Comparison of ENCODE assay signal across 8 cellular contexts in genomic region chr6:32195652-32195901, GRCh38. TPM values are rescaled to one million over a fixed set of nuclear protein-coding genes. Genes with fewer than 3 reads are reported as not detected.
A peak's percentile ranks its signal among the peaks of the same experiment; 100 is the strongest.
DNase-seq lines count a peak whose midpoint lies in the region; ATAC-seq and TF ChIP-seq lines count a peak whose summit lies in the region.

No MANE protein-coding gene starts in this region.

- H2AK5ac ChIP-seq in neuronal stem cell (ENCODE audit: low read depth, low read length): no peak overlapping the region

- no peak overlapping the region for H2BK12ac ChIP-seq in neuronal stem cell (ENCODE audit: low read length)

- no peaks in the 10 kb centered on the region for H3K79me1 ChIP-seq in neuronal stem cell (ENCODE audit: low read depth, low read length)

- H3K27me3 ChIP-seq in gastroesophageal sphincter: no peaks in the 10 kb centered on the region
- H3K27me3 ChIP-seq in neuronal stem cell (ENCODE audit: control insufficient read depth in 3 of 3, insufficient read depth in 3 of 3, low read depth in 1 of 3, low read length in 3 of 3): no peaks in the 10 kb centered on the region

- H3K27ac ChIP-seq in gastroesophageal sphincter (peak overlapping the region in 3 of 4 donors; percentile 95 to 99 (median 99)), neuronal stem cell (replicated peaks; ENCODE audit: low read length) (peak overlapping the region; percentile 100), substantia nigra (ENCODE audit: low read depth, low read length, poor library complexity, severe bottlenecking) (peak overlapping the region; percentile 100)

- in situ Hi-C loops in SK-MEL-5 (cut with HindIII; ENCODE audit: low pct_unique_long_range_greater_than_20kb, low sequenced_read_pairs): no loop called here

- H4K8ac ChIP-seq in neuronal stem cell (ENCODE audit: low read depth, low read length): no peak overlapping the region

- ATAC-seq in GM21825 (IDR thresholded peaks at IDR 0.05; ENCODE audit: unreplicated experiment) (peak; percentile 65), gastroesophageal sphincter (peak; percentile 90)

- no peak overlapping the region for H3K18ac ChIP-seq in neuronal stem cell (ENCODE audit: low read length)

- TF ChIP-seq EP300 in gastroesophageal sphincter (IDR thresholded peaks at IDR 0.05): no peak

- H3K9ac ChIP-seq in neuronal stem cell (ENCODE audit: low read depth, low read length, poor library complexity): no peak overlapping the region

- H2BK120ac ChIP-seq in neuronal stem cell (ENCODE audit: low read depth, low read length): no peak overlapping the region

- DNase-seq in DMS 273 (lab: John Stamatoyannopoulos, UW; ENCODE audit: unreplicated experiment) (peak; percentile 100), MV-4-11 (lab: John Stamatoyannopoulos, UW) (peak; percentile 100), SK-MEL-5 (ENCODE audit: low read depth, low spot score) (peak; percentile 99), neuronal stem cell (ENCODE audit: low spot score) (peak; percentile 100), substantia nigra (lab: John Stamatoyannopoulos, UW) (peak; percentile 93 to 100 (median 100))
- peak; percentile 100 for DNase-seq in activated naive CD4-positive, alpha-beta T cell treated with anti-CD3 and anti-CD28 coated beads, Interleukin-2, amount 50 U/mL, for 16 hours

- no peak overlapping the region for H2BK15ac ChIP-seq in neuronal stem cell (ENCODE audit: low read length)

- H3K9me3 ChIP-seq in gastroesophageal sphincter (no peaks in the 10 kb centered on the region), neuronal stem cell (replicated peaks in 1 of 2; ENCODE audit: control insufficient read depth in 2 of 2, insufficient read depth in 1 of 2, low read depth in 1 of 2, low read length in 2 of 2) (no peaks in the 10 kb centered on the region)

- H3K4ac ChIP-seq in neuronal stem cell (ENCODE audit: low read length): no peak overlapping the region

- peaks cover 2 to 59% (median 14%) of the 10 kb centered on the region in 3 donors for H3K4me1 ChIP-seq in gastroesophageal sphincter
- H3K4me1 ChIP-seq in neuronal stem cell (ENCODE audit: control insufficient read depth in 2 of 2, insufficient read depth in 1 of 2, low read depth in 1 of 2, low read length in 2 of 2): peaks cover 32 to 33% of the 10 kb centered on the region in 2 donors

- no peak overlapping the region for H2AFZ ChIP-seq in neuronal stem cell (ENCODE audit: low read length)

- TF ChIP-seq POLR2A in gastroesophageal sphincter (IDR thresholded peaks at IDR 0.05): no peak

- H3K4me3 ChIP-seq in gastroesophageal sphincter: peak overlapping the region in 1 of 2 donors; percentile 67
- H3K4me3 ChIP-seq in neuronal stem cell (ENCODE audit: low read length in 2 of 2): peak overlapping the region in 1 of 2 donors; percentile 61

- H3K23ac ChIP-seq in neuronal stem cell (ENCODE audit: low read depth, low read length, poor library complexity): peak overlapping the region; percentile 100

- no CpG with 5 or more reads among the region's 25 CpGs for WGBS in gastroesophageal sphincter (ENCODE audit: low coverage in 1 of 2), 2 donors
- WGBS in neuronal stem cell (ENCODE audit: extremely low coverage in 2 of 2, insufficient read length in 2 of 2, insufficient replicate concordance in 1 of 2), 2 donors: no CpG with 5 or more reads among the region's 25 CpGs

- H3K4me2 ChIP-seq in neuronal stem cell (ENCODE audit: insufficient read depth, low read length, poor library complexity, severe bottlenecking): no peak overlapping the region

- H3K36me3 ChIP-seq in gastroesophageal sphincter: no peaks in the 10 kb centered on the region
- no peaks in the 10 kb centered on the region for H3K36me3 ChIP-seq in neuronal stem cell (replicated peaks in 1 of 2; ENCODE audit: control insufficient read depth in 2 of 2, insufficient read depth in 2 of 2, low read length in 2 of 2)

- no peak overlapping the region for H4K91ac ChIP-seq in neuronal stem cell (ENCODE audit: low read depth, low read length, poor library complexity)

- TF ChIP-seq CTCF in gastroesophageal sphincter (IDR thresholded peaks at IDR 0.05): peak in 3 of 4 experiments; percentile 51 to 74 (median 63)

- H2BK5ac ChIP-seq in neuronal stem cell (ENCODE audit: low read length): peak overlapping the region; percentile 100

- H3K14ac ChIP-seq in neuronal stem cell (ENCODE audit: low read length): no peak overlapping the region

RNA-seq across cellular contexts. Expression of gene GPSM3, which starts 3.1 kb away (rescaled TPM):
- 3.3 and 5.4 TPM in 2 replicates for total RNA-seq in SK-MEL-5 (2014; rRNA removed; shearing (Covaris generic))
- polyA plus RNA-seq in SK-MEL-5 (2015; cell fraction: cytosol; rRNA removed): 2.6 and 3.3 TPM in 2 replicates
- polyA plus RNA-seq in SK-MEL-5 (2015; cell fraction: nucleus; rRNA removed): 1.7 and 2.3 TPM in 2 replicates
- total RNA-seq in gastroesophageal sphincter: 10 to 100 TPM in 2 of 4 donors, 1 to 10 TPM in 1, under 1 TPM in 1; 0.93 to 16.3 (median 9.0) TPM
- polyA plus RNA-seq in neuronal stem cell (2013, experiment 1 of 2): 4.2 TPM
- polyA plus RNA-seq in neuronal stem cell (2013, experiment 2 of 2): 4.2 TPM

RNA-seq across cellular contexts. Expression of gene PBX2, which starts 5.6 kb away (rescaled TPM):
- total RNA-seq in SK-MEL-5 (2014; rRNA removed; shearing (Covaris generic)): 16.7 and 17.7 TPM in 2 replicates
- 43.1 and 57.4 TPM in 2 replicates for polyA plus RNA-seq in SK-MEL-5 (2015; cell fraction: cytosol; rRNA removed)
- 136 and 178 TPM in 2 replicates for polyA plus RNA-seq in SK-MEL-5 (2015; cell fraction: nucleus; rRNA removed)
- 10 to 100 TPM; 42.9 to 70.1 (median 61.0) TPM for total RNA-seq in gastroesophageal sphincter
- polyA plus RNA-seq in neuronal stem cell (2013, experiment 1 of 2): 154 TPM
- 155 TPM for polyA plus RNA-seq in neuronal stem cell (2013, experiment 2 of 2)

RNA-seq across cellular contexts. Expression of gene AGER, which starts 11.5 kb away (rescaled TPM):
- total RNA-seq in SK-MEL-5 (2014; rRNA removed; shearing (Covaris generic)): 0.35 and 0.85 TPM in 2 replicates
- 0.54 and 0.77 TPM in 2 replicates for polyA plus RNA-seq in SK-MEL-5 (2015; cell fraction: cytosol; rRNA removed)
- polyA plus RNA-seq in SK-MEL-5 (2015; cell fraction: nucleus; rRNA removed): 9.4 and 34.2 TPM in 2 replicates
- 1 to 10 TPM; 1.4 to 2.3 (median 1.6) TPM for total RNA-seq in gastroesophageal sphincter
- 19.9 TPM for polyA plus RNA-seq in neuronal stem cell (2013, experiment 1 of 2)
- polyA plus RNA-seq in neuronal stem cell (2013, experiment 2 of 2): 18.7 TPM

RNA-seq across cellular contexts. Expression of gene RNF5, which starts 17.4 kb away (rescaled TPM):
- total RNA-seq in SK-MEL-5 (2014; rRNA removed; shearing (Covaris generic)): 23.9 and 29.5 TPM in 2 replicates
- polyA plus RNA-seq in SK-MEL-5 (2015; cell fraction: cytosol; rRNA removed): 34.4 and 38.4 TPM in 2 replicates
- 5.7 and 7.5 TPM in 2 replicates for polyA plus RNA-seq in SK-MEL-5 (2015; cell fraction: nucleus; rRNA removed)
- total RNA-seq in gastroesophageal sphincter: 100 to 1,000 TPM in 1 of 4 donors, 10 to 100 TPM in 3; 78.8 to 101 (median 88.0) TPM
- 152 TPM for polyA plus RNA-seq in neuronal stem cell (2013, experiment 1 of 2)
- polyA plus RNA-seq in neuronal stem cell (2013, experiment 2 of 2): 145 TPM

RNA-seq across cellular contexts. Expression of gene AGPAT1, which starts 19.7 kb away (rescaled TPM):
- 77.8 and 85.2 TPM in 2 replicates for total RNA-seq in SK-MEL-5 (2014; rRNA removed; shearing (Covaris generic))
- polyA plus RNA-seq in SK-MEL-5 (2015; cell fraction: cytosol; rRNA removed): 132 and 145 TPM in 2 replicates
- 40.4 and 42.1 TPM in 2 replicates for polyA plus RNA-seq in SK-MEL-5 (2015; cell fraction: nucleus; rRNA removed)
- total RNA-seq in gastroesophageal sphincter: 10 to 100 TPM; 45.6 to 70.5 (median 54.6) TPM
- polyA plus RNA-seq in neuronal stem cell (2013, experiment 1 of 2): 110 TPM
- 106 TPM for polyA plus RNA-seq in neuronal stem cell (2013, experiment 2 of 2)
